Comparison of ENCODE assay signal across 16 cellular contexts in genomic region chr1:103496014-103496635, GRCh38.
A peak's percentile ranks its signal among the peaks of the same experiment; 100 is the strongest.
DNase-seq lines count a peak whose midpoint lies in the region; ATAC-seq and TF ChIP-seq lines count a peak whose summit lies in the region.
"Had no signal": no experiment of that assay in that cellular context is flagged by ENCODE, and none has a peak within 500 bp of the region (broad histone marks: within the 10 kb centered on the region; RNA-seq: fewer than 3 reads in every experiment).

No MANE protein-coding gene starts in this region.

- no peak overlapping the region for H3K4me3 ChIP-seq in LNCaP clone FGC (ENCODE audit: low read depth, low read length)
- H3K4me3 ChIP-seq in astrocyte of the spinal cord (ENCODE audit: low read depth, low read length), result no peak overlapping the region
- H3K4me3 ChIP-seq: K562, left lung, SJCRH30, spleen had no signal

- ATAC-seq in stimulated activated naive CD8-positive, alpha-beta T cell treated with anti-CD3 and anti-CD28 coated beads, Interleukin-15, Interleukin-2, amounts not matched to agents 100 U/mL and 50 U/mL, for 24 hours, result no peak
- no peak for ATAC-seq in HG02973 (IDR thresholded peaks at IDR 0.05; ENCODE audit: unreplicated experiment)
- ATAC-seq: HCT116, K562, left lung, T-helper 17 cell had no signal

- in situ Hi-C loops in astrocyte of the spinal cord (cut with HindIII; ENCODE audit: low sequenced_read_pairs), result no loop called here

- DNase-seq in AG20443 (ENCODE audit: low spot score) (peak; percentile 7), LNCaP clone FGC (ENCODE audit: low read depth) (peak; percentile 6), astrocyte of the spinal cord (ENCODE audit: low read depth, low spot score) (peak; percentile 58), fibroblast of the conjunctiva (ENCODE audit: low read depth) (peak; percentile 17), NCI-H2107 treated with DMSO at 0.1 percent for 48 hours (lab: John Stamatoyannopoulos, UW; ENCODE audit: unreplicated experiment) (no peak), NCI-H524 treated with DMSO at 0.1 percent for 48 hours (lab: John Stamatoyannopoulos, UW) (no peak)
- DNase-seq in stimulated activated naive CD8-positive, alpha-beta T cell treated with anti-CD3 and anti-CD28 coated beads, Interleukin-15, Interleukin-2, amounts not matched to agents 100 U/mL and 50 U/mL, for 24 hours, result no peak
- DNase-seq: left lung, NCI-H1092 treated with DMSO at 0.1 percent for 48 hours, NCI-H526 treated with DMSO at 0.1 percent for 48 hours, spleen, T-helper 17 cell had no signal

- TF ChIP-seq CTCF in LNCaP clone FGC (IDR thresholded peaks at IDR 0.05; ENCODE audit: control insufficient read depth, extremely low read depth, insufficient read depth), result no peak
- TF ChIP-seq CTCF in astrocyte of the spinal cord (IDR thresholded peaks at IDR 0.05; ENCODE audit: low read depth, low read length), result no peak

Comparison
In these comparisons a context has a peak if more than half of its experiments do, and no peak if none do; other contexts are left out.
1. DNase-seq: peak in AG20443 (single experiment), LNCaP clone FGC (single experiment), astrocyte of the spinal cord (single experiment) and fibroblast of the conjunctiva (single experiment); none in NCI-H2107 treated with DMSO at 0.1 percent for 48 hours (single experiment), stimulated activated naive CD8-positive, alpha-beta T cell treated with anti-CD3 and anti-CD28 coated beads, Interleukin-15, Interleukin-2, amounts not matched to agents 100 U/mL and 50 U/mL, for 24 hours (single experiment) and NCI-H524 treated with DMSO at 0.1 percent for 48 hours (single experiment).